In genomic region chr2:227608469-227609338, GRCh38 we compare ENCODE assay signal across 10 cellular contexts. TPM values are rescaled to one million over a fixed set of nuclear protein-coding genes. Genes with fewer than 3 reads are reported as not detected.
DNase-seq lines count a peak whose midpoint lies in the region; ATAC-seq, FAIRE-seq and TF ChIP-seq lines count a peak whose summit lies in the region.
"Had no signal": no experiment of that assay in that cellular context is flagged by ENCODE, and none has a peak within 500 bp of the region (broad histone marks: within the 10 kb centered on the region; RNA-seq: fewer than 3 reads in every experiment).

No MANE protein-coding gene starts in this region.

- WGBS in psoas muscle, 3 donors = 71 to 77% (median 76%) methylated on average over 11 to 16 of the region's 16 CpGs

- no peak for TF ChIP-seq POLR2A in GM12891 (IDR thresholded peaks at IDR 0.05; ENCODE audit: low read depth, low read length)

- intact Hi-C loops in psoas muscle (cut with DNase I) = no loop called here

- no peaks in the 10 kb centered on the region for H3K27me3 ChIP-seq in psoas muscle (ENCODE audit: insufficient read depth in 3 of 3, low read length in 2 of 3)

- peak; percentile 5 for FAIRE-seq in GM12891 (lab: Jason Lieb, UNC)
- FAIRE-seq: HTR-8/SVneo had no signal

- ATAC-seq in GM21576 (IDR thresholded peaks at IDR 0.05; ENCODE audit: unreplicated experiment) (peak; percentile 64), psoas muscle (no peak)

- no peak overlapping the region for H3K4me3 ChIP-seq in psoas muscle

- H3K9me3 ChIP-seq in psoas muscle = no peaks in the 10 kb centered on the region

- H3K27ac ChIP-seq in substantia nigra (ENCODE audit: low read depth, low read length, poor library complexity, severe bottlenecking) (no peak overlapping the region), psoas muscle (no peak overlapping the region)

- TF ChIP-seq CTCF in psoas muscle (IDR thresholded peaks at IDR 0.05) = no peak

- no peak for DNase-seq in GM12891 (ENCODE audit: insufficient read length, low spot score)
- DNase-seq in NCI-H69 (lab: John Stamatoyannopoulos, UW) = peak; percentile 11
- DNase-seq in medulla oblongata (ENCODE audit: extremely low spot score) = peak; percentile 80
- DNase-seq in substantia nigra (lab: John Stamatoyannopoulos, UW) = no peak
- no peak for DNase-seq in psoas muscle
- DNase-seq in iPS-NIHi7 (ENCODE audit: extremely low spot score) = no peak
- DNase-seq in NCI-H446 (lab: John Stamatoyannopoulos, UW) = no peak

- H3K4me1 ChIP-seq in psoas muscle = no peaks in the 10 kb centered on the region

- H3K36me3 ChIP-seq in psoas muscle (ENCODE audit: insufficient read depth in 1 of 2, low read depth in 1 of 2) = no peaks in the 10 kb centered on the region

TF ChIP-seq in GM12891, 5 proteins besides CTCF, POLR2A, EP300 and RAD21:
- peak; percentile 50 for TF ChIP-seq SPI1 (IDR thresholded peaks at IDR 0.05; ENCODE audit: low read depth, low read length)
- TF ChIP-seq POLR2AphosphoS5 (IDR thresholded peaks at IDR 0.05; ENCODE audit: low read depth, low read length) = no peak

RNA-seq across cellular contexts. Expression of gene SCYGR3, which starts 5.9 kb away (rescaled TPM):
- polyA plus RNA-seq in GM12891 (2012; ENCODE audit: low read depth, missing spikeins) = not detected
- total RNA-seq in psoas muscle = not detected
- not detected for polyA plus RNA-seq in psoas muscle
- total RNA-seq: T-helper 1 cell treated with Interleukin-12 subunit alpha and Interleukin-12 subunit beta and Interleukin-4 antibody, amounts not matched to agents 30 ng/mL and 1 ng/mL, for 36 hours had no signal

RNA-seq across cellular contexts. Expression of gene SCYGR4, which starts 8.6 kb away (rescaled TPM):
- not detected for polyA plus RNA-seq in GM12891 (2012; ENCODE audit: low read depth, missing spikeins)
- not detected for total RNA-seq in psoas muscle
- polyA plus RNA-seq in psoas muscle = not detected
- total RNA-seq: T-helper 1 cell treated with Interleukin-12 subunit alpha and Interleukin-12 subunit beta and Interleukin-4 antibody, amounts not matched to agents 30 ng/mL and 1 ng/mL, for 36 hours had no signal

RNA-seq across cellular contexts. Expression of gene SCYGR2, which starts 10.0 kb away (rescaled TPM):
- polyA plus RNA-seq in GM12891 (2012; ENCODE audit: low read depth, missing spikeins) = not detected
- not detected for total RNA-seq in psoas muscle
- not detected for polyA plus RNA-seq in psoas muscle
- total RNA-seq: T-helper 1 cell treated with Interleukin-12 subunit alpha and Interleukin-12 subunit beta and Interleukin-4 antibody, amounts not matched to agents 30 ng/mL and 1 ng/mL, for 36 hours had no signal

RNA-seq across cellular contexts. Expression of gene SCYGR5, which starts 57.9 kb away (rescaled TPM):
- not detected for polyA plus RNA-seq in GM12891 (2012; ENCODE audit: low read depth, missing spikeins)
- total RNA-seq in psoas muscle = not detected
- polyA plus RNA-seq in psoas muscle = not detected
- total RNA-seq: T-helper 1 cell treated with Interleukin-12 subunit alpha and Interleukin-12 subunit beta and Interleukin-4 antibody, amounts not matched to agents 30 ng/mL and 1 ng/mL, for 36 hours had no signal

Comparison
In these comparisons a context has a peak if more than half of its experiments do, and no peak if none do; other contexts are left out.
1. DNase-seq: peak in NCI-H69 (single experiment) and medulla oblongata (single experiment); none in GM12891 (single experiment), substantia nigra (0 of 49), psoas muscle (0 of 2), iPS-NIHi7 (single experiment) and NCI-H446 (0 of 2).